Comparison of ENCODE assay signal across 12 cellular contexts in the genomic region with DNA sequence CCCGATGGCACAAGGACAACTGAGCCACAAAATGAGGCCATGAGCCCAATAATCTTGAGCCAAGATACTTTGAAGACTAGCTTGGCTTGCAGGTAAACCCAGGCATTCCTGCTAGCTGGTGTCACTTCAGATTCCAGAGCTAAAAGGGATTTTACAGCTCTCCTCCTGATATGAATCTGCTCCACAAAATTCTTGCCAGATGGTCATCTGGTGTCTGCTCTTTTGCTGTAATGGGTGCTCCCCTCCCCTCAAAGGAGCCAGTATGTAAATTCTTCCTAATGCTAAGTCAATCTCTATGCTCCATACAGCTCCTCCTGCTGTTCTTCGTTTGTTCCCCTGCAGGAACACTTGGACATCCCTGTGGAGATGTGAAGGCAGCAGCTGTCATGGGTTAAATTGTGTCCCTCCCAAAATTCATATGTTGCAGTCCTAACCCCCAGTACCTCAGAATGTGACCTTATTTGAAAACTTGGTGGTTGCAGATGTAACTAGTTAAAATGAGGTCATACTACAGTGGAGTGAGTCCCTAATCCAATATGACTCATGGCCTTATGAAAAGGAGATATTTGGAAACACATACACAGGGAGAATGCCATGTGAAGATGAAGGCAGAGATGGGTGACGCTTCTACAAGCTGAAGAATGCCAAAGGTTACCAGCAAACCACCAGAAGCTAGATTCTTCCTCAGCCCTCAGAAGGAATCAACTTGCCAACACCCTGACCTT.
DNase-seq lines count a peak whose midpoint lies in the region; ATAC-seq and TF ChIP-seq lines count a peak whose summit lies in the region.
"Had no signal": no experiment of that assay in that cellular context is flagged by ENCODE, and none has a peak within 500 bp of the region (broad histone marks: within the 10 kb centered on the region; RNA-seq: fewer than 3 reads in every experiment).

No MANE protein-coding gene starts in this region.

- peak; percentile 12 for DNase-seq in AG08396 (ENCODE audit: low spot score)
- DNase-seq in HS-27A (ENCODE audit: low read depth): peak; percentile 86
- DNase-seq in amniotic stem cell (lab: John Stamatoyannopoulos, UW): peak; percentile 53
- DNase-seq in foreskin keratinocyte: peak; percentile 42 to 73
- DNase-seq in NCI-H1694 treated with DMSO at 0.1 percent for 48 hours (lab: John Stamatoyannopoulos, UW): no peak
- DNase-seq in pons (ENCODE audit: low spot score): no peak
- no peak for DNase-seq in putamen (ENCODE audit: low spot score)
- DNase-seq: BE2C, NCI-H345 had no signal

- TF ChIP-seq CTCF in foreskin keratinocyte (conservative IDR thresholded peaks at IDR 0.05): no peak

- ATAC-seq in foreskin keratinocyte (peak; percentile 92), GM21786 (IDR thresholded peaks at IDR 0.05; ENCODE audit: unreplicated experiment) (no peak)
- ATAC-seq: GM23338 had no signal

- no peaks in the 10 kb centered on the region for H3K4me1 ChIP-seq in foreskin keratinocyte
- H3K4me1 ChIP-seq: BE2C, parathyroid adenoma had no signal

- H3K27ac ChIP-seq in foreskin keratinocyte: no peak overlapping the region
- H3K27ac ChIP-seq: parathyroid adenoma had no signal

- H3K27me3 ChIP-seq in foreskin keratinocyte: no peaks in the 10 kb centered on the region
- H3K27me3 ChIP-seq: BE2C had no signal

Comparison
In these comparisons a context has a peak if more than half of its experiments do, and no peak if none do; other contexts are left out.
1. DNase-seq: peak in AG08396 (single experiment), HS-27A (single experiment), amniotic stem cell (single experiment) and foreskin keratinocyte (2 of 2); none in NCI-H1694 treated with DMSO at 0.1 percent for 48 hours (single experiment), pons (single experiment) and putamen (single experiment).